In the genomic region with DNA sequence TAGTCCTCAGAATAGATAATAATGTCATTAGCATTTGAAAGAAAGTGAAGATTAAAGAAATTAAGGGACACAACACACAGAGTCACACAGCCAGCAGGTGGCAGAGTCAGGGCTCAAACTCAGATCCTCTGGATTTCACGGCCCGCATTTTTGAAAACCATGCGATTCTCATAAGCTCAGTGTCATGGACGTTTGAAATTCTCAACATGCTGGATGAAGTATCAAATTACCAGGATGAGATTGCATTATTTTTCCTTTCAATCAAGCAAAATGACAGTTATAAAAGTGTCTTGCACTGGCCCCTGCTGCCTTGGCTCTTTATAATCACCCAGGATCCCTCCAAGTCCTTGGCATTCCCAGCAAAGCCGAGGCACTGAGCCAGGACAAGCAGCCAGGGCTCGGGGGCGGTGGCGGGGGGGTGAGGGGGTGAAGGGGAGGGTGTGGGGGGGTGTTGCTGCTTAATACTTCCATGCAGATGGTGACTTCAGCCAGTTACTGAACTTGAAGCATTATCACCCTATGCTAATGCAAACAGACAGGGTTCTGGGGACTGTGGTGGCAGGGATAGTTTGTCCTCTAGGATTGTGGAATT, we compare ENCODE assay signal across 9 cellular contexts. TPM values are rescaled to one million over a fixed set of nuclear protein-coding genes. Genes with fewer than 3 reads are reported as not detected.
A peak's percentile ranks its signal among the peaks of the same experiment; 100 is the strongest.
DNase-seq lines count a peak whose midpoint lies in the region; ATAC-seq and TF ChIP-seq lines count a peak whose summit lies in the region.
"Had no signal": no experiment of that assay in that cellular context is flagged by ENCODE, and none has a peak within 500 bp of the region (broad histone marks: within the 10 kb centered on the region; RNA-seq: fewer than 3 reads in every experiment).

No MANE protein-coding gene starts in this region.

- H3K4me1 ChIP-seq in prostate gland (replicated peaks) = no peaks in the 10 kb centered on the region
- H3K4me1 ChIP-seq in vagina = no peaks in the 10 kb centered on the region

- TF ChIP-seq POLR2A in prostate gland (IDR thresholded peaks at IDR 0.05) = no peak
- no peak for TF ChIP-seq POLR2A in vagina (IDR thresholded peaks at IDR 0.05)

- H3K4me3 Mint-ChIP-seq in CD14-positive monocyte = no peak overlapping the region
- H3K4me3 Mint-ChIP-seq in activated naive CD4-positive, alpha-beta T cell treated with anti-CD3 and anti-CD28 coated beads for 36 hours = no peak overlapping the region
- H3K4me3 Mint-ChIP-seq: IgD-negative memory B cell had no signal

- H3K9me3 Mint-ChIP-seq in CD14-positive monocyte = peaks cover 0 to 2% (median 0%) of the 10 kb centered on the region in 7 donors
- no peaks in the 10 kb centered on the region for H3K9me3 Mint-ChIP-seq in activated naive CD4-positive, alpha-beta T cell treated with anti-CD3 and anti-CD28 coated beads for 36 hours
- H3K9me3 Mint-ChIP-seq: IgD-negative memory B cell had no signal

- H3K36me3 ChIP-seq in prostate gland (no peaks in the 10 kb centered on the region), vagina (no peaks in the 10 kb centered on the region)

- H3K27me3 Mint-ChIP-seq in CD14-positive monocyte (ENCODE audit: low read depth in 3 of 3) = peaks cover 3 to 13% (median 3%) of the 10 kb centered on the region in 3 donors
- no peaks in the 10 kb centered on the region for H3K27me3 Mint-ChIP-seq in activated naive CD4-positive, alpha-beta T cell treated with anti-CD3 and anti-CD28 coated beads for 36 hours (ENCODE audit: low read depth)

- H3K27me3 ChIP-seq in HL-60 (ENCODE audit: insufficient read depth, poor library complexity, severe bottlenecking) (no peaks in the 10 kb centered on the region), prostate gland (replicated peaks; ENCODE audit: insufficient read depth) (no peaks in the 10 kb centered on the region), vagina (no peaks in the 10 kb centered on the region)

- WGBS in prostate gland = 1% methylated on average over 8 of the region's 8 CpGs

- no peaks in the 10 kb centered on the region for H3K36me3 Mint-ChIP-seq in CD14-positive monocyte
- no peaks in the 10 kb centered on the region for H3K36me3 Mint-ChIP-seq in activated naive CD4-positive, alpha-beta T cell treated with anti-CD3 and anti-CD28 coated beads for 36 hours (ENCODE audit: low read depth)
- H3K36me3 Mint-ChIP-seq: IgD-negative memory B cell had no signal

- H3K4me1 Mint-ChIP-seq in CD14-positive monocyte = peaks cover 2% of the 10 kb centered on the region
- H3K4me1 Mint-ChIP-seq in activated naive CD4-positive, alpha-beta T cell treated with anti-CD3 and anti-CD28 coated beads for 36 hours (ENCODE audit: low read depth) = peaks cover 3% of the 10 kb centered on the region

- intact Hi-C loops in CD14-positive monocyte (cut with micrococcal nuclease) (loop anchor here (5.0 to 10.0 kb wide), 2 partner anchors 275 to 277 kb away; no protein-coding TSS in a partner anchor), prostate gland (cut with DNase I) (loop anchor here (5.0 kb wide), 1 partner anchor 125 kb away; no protein-coding TSS in a partner anchor), vagina (cut with DNase I) (no loop called here)
- intact Hi-C loops in activated naive CD4-positive, alpha-beta T cell treated with anti-CD3 and anti-CD28 coated beads for 36 hours (cut with micrococcal nuclease) = loop anchor here (1.0 to 10.0 kb wide), 4 partner anchors 123 to 767 kb away; a partner anchor contains a TSS

- CTCF ChIA-PET in activated naive CD4-positive, alpha-beta T cell treated with anti-CD3 and anti-CD28 coated beads for 36 hours (lab: Charles Lee) = interaction anchor here (0.8 to 1.5 kb wide), 7 partner anchors 18 to 297 kb away, joined by 3 to 6 read pairs (median 3); no protein-coding TSS in a partner anchor

- H3K27ac Mint-ChIP-seq in CD14-positive monocyte = no peak overlapping the region
- no peak overlapping the region for H3K27ac Mint-ChIP-seq in activated naive CD4-positive, alpha-beta T cell treated with anti-CD3 and anti-CD28 coated beads for 36 hours
- H3K27ac Mint-ChIP-seq: IgD-negative memory B cell had no signal

- no peak overlapping the region for H3K4me3 ChIP-seq in HL-60 (replicated peaks; ENCODE audit: insufficient read depth, low read length)
- H3K4me3 ChIP-seq in prostate gland = no peak overlapping the region
- peak overlapping the region in 1 of 2 donors; percentile 16 for H3K4me3 ChIP-seq in vagina

- no peak for ATAC-seq in HG03175 (IDR thresholded peaks at IDR 0.05; ENCODE audit: unreplicated experiment)

- H3K9me3 ChIP-seq in prostate gland (no peaks in the 10 kb centered on the region), vagina (no peaks in the 10 kb centered on the region)

- DNase-seq in CD14-positive monocyte (ENCODE audit: low spot score) (peak; percentile 51), HL-60 (ENCODE audit: low read depth in 1 of 2, low spot score in 1 of 2) (peak in 1 of 2 experiments; percentile 28), SHP77 (lab: John Stamatoyannopoulos, UW) (peak; percentile 43 to 63), globus pallidus (ENCODE audit: low spot score) (peak; percentile 60), prostate gland (ENCODE audit: low spot score) (peak; percentile 46), vagina (ENCODE audit: extremely low spot score in 2 of 2) (no peak)
- peak; percentile 77 for DNase-seq in activated naive CD4-positive, alpha-beta T cell treated with anti-CD3 and anti-CD28 coated beads for 36 hours

- H3K27ac ChIP-seq in HL-60 (replicated peaks) = no peak overlapping the region
- no peak overlapping the region for H3K27ac ChIP-seq in prostate gland
- peak overlapping the region; percentile 39 for H3K27ac ChIP-seq in vagina

- TF ChIP-seq CTCF in CD14-positive monocyte (IDR thresholded peaks at IDR 0.05) = peak; percentile 62
- peak; percentile 26 for TF ChIP-seq CTCF in HL-60 (IDR thresholded peaks at IDR 0.05; ENCODE audit: insufficient read depth, low read length)
- peak; percentile 63 to 78 (median 70) for TF ChIP-seq CTCF in prostate gland (IDR thresholded peaks at IDR 0.05)
- peak; percentile 47 to 81 (median 54) for TF ChIP-seq CTCF in vagina (IDR thresholded peaks at IDR 0.05)

RNA-seq across cellular contexts. Expression of a gene that starts 6.6 kb away (rescaled TPM):
- under 1 TPM; 0.11 TPM for polyA plus RNA-seq in CD14-positive monocyte
- total RNA-seq in activated naive CD4-positive, alpha-beta T cell treated with anti-CD3 and anti-CD28 coated beads for 36 hours = 1 to 10 TPM; 7.2 to 9.0 TPM
- total RNA-seq in prostate gland (10 to 100 TPM; 49.1 to 51.1 TPM), vagina (46.9 TPM)

RNA-seq across cellular contexts. Expression of a gene that starts 32.2 kb away (rescaled TPM):
- polyA plus RNA-seq in CD14-positive monocyte = under 1 TPM in 1 of 2 donors, not detected in 1; 0.58 TPM
- not detected for total RNA-seq in activated naive CD4-positive, alpha-beta T cell treated with anti-CD3 and anti-CD28 coated beads for 36 hours
- total RNA-seq in prostate gland (10 to 100 TPM in 1 of 2 donors, 1 to 10 TPM in 1; 8.1 to 13.5 TPM), vagina (4.4 TPM)

RNA-seq across cellular contexts. Expression of a gene that starts 49.6 kb away (rescaled TPM):
- polyA plus RNA-seq in CD14-positive monocyte = not detected
- total RNA-seq in activated naive CD4-positive, alpha-beta T cell treated with anti-CD3 and anti-CD28 coated beads for 36 hours = 10 to 100 TPM; 13.1 to 14.2 TPM
- 10 to 100 TPM in 1 of 2 donors, 1 to 10 TPM in 1; 8.3 to 31.3 TPM for total RNA-seq in prostate gland
- 5.9 TPM for total RNA-seq in vagina

Comparison
In these comparisons a context has a peak if more than half of its experiments do, and no peak if none do; other contexts are left out.
1. DNase-seq: peak in CD14-positive monocyte (single experiment), SHP77 (2 of 2), activated naive CD4-positive, alpha-beta T cell treated with anti-CD3 and anti-CD28 coated beads for 36 hours (single experiment), globus pallidus (single experiment) and prostate gland (single experiment); none in vagina (0 of 2).
2. Peak in every context shown above with its lines, with median percentiles within 50 percentile points of each other: CTCF ChIP-seq.